In the genomic region with DNA sequence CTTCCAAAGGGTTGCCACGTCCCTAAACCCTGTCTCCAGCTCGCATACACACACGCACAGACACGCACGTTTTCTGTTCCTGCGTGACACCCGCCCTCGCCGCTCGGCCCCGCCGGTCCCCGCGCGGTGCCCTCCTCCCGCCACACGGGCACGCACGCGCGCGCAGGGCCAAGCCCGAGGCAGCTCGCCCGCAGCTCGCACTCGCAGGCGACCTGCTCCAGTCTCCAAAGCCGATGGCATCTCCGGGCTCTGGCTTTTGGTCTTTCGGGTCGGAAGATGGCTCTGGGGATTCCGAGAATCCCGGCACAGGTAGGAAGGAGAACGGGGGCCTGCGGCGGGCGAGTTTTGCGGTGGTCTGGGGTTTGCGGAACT, we compare ENCODE assay signal across 12 cellular contexts. TPM values are rescaled to one million over a fixed set of nuclear protein-coding genes. Genes with fewer than 3 reads are reported as not detected.
DNase-seq lines count a peak whose midpoint lies in the region; ATAC-seq and TF ChIP-seq lines count a peak whose summit lies in the region.
"Had no signal": no experiment of that assay in that cellular context is flagged by ENCODE, and none has a peak within 500 bp of the region (broad histone marks: within the 10 kb centered on the region; RNA-seq: fewer than 3 reads in every experiment).

A gene (plus strand): TSS at position 198 of the 372 bp plus-strand sequence. CDS start 36 bp downstream, at position 234.

- in situ Hi-C loops in KBM-7 (cut with MboI; ENCODE audit: low pct_unique_long_range_greater_than_20kb, low sequenced_read_pairs): no loop called here

- no peak within 1 kb of the TSS for H3K27ac Mint-ChIP-seq in natural killer cell

- H3K4me1 ChIP-seq in BLaER1 treated with 17β-estradiol and CSF1 and Interleukin-3, amounts not matched to agents 10 nM and 100 nM: peaks cover 37 to 44% (median 41%) of the 10 kb centered on the region in 10 experiments
- H3K4me1 ChIP-seq in HEK293 (ENCODE audit: control insufficient read depth, insufficient read depth, low read length): peaks cover 6% of the 10 kb centered on the region; the same call in 1 of the 2 replicates
- H3K4me1 ChIP-seq: upper lobe of right lung had no signal

- intact Hi-C loops in natural killer cell (cut with micrococcal nuclease): no loop called here

- TF ChIP-seq CTCF in HEK293 (tag by site-specific recombination; IDR thresholded peaks at IDR 0.05) (no peak), natural killer cell (IDR thresholded peaks at IDR 0.05) (no peak), foreskin fibroblast (IDR thresholded peaks at IDR 0.05; ENCODE audit: low read depth, low read length) (no peak)

- POLR2A ChIA-PET in HEK293 (lab: Yijun Ruan, JAX): no interaction called here

- peaks cover 69 to 72% of the 10 kb centered on the region in 2 donors for H3K27me3 Mint-ChIP-seq in natural killer cell (ENCODE audit: low read depth in 2 of 2)

- peaks cover 16 to 38% (median 32%) of the 10 kb centered on the region in 11 experiments; a peak in 21 of 22 replicates for H3K9me3 ChIP-seq in BLaER1 treated with 17β-estradiol and CSF1 and Interleukin-3, amounts not matched to agents 10 nM and 100 nM (replicated peaks in 1 of 11)
- H3K9me3 ChIP-seq in HEK293 (ENCODE audit: control insufficient read depth, insufficient read depth, low read depth, low read length): no peaks in the 10 kb centered on the region
- H3K9me3 ChIP-seq: upper lobe of right lung had no signal

- peaks cover 8 to 17% of the 10 kb centered on the region in 2 donors for H3K4me1 Mint-ChIP-seq in natural killer cell

- CTCF ChIA-PET in HEK293 (lab: Yijun Ruan, JAX): interaction anchor here (0.6 to 0.7 kb wide), 2 partner anchors 26 to 405 kb away, joined by 3 to 5 read pairs; no protein-coding TSS in a partner anchor

- peak within 1 kb of the TSS; percentile 76 to 99 (median 97) for H3K4me2 ChIP-seq in BLaER1 treated with 17β-estradiol and CSF1 and Interleukin-3, amounts not matched to agents 10 nM and 100 nM

- H3K4me3 Mint-ChIP-seq in natural killer cell: peak within 1 kb of the TSS; percentile 53

- no peaks in the 10 kb centered on the region for H3K36me3 ChIP-seq in BLaER1 treated with 17β-estradiol and CSF1 and Interleukin-3, amounts not matched to agents 10 nM and 100 nM
- no peaks in the 10 kb centered on the region for H3K36me3 ChIP-seq in HEK293 (ENCODE audit: control insufficient read depth in 2 of 2, insufficient read depth in 1 of 2, low read length in 2 of 2)
- H3K36me3 ChIP-seq: upper lobe of right lung had no signal

- H3K27me3 ChIP-seq in BLaER1 treated with 17β-estradiol and CSF1 and Interleukin-3, amounts not matched to agents 10 nM and 100 nM: peaks cover 93 to 100% (median 100%) of the 10 kb centered on the region in 11 experiments

- H4K20me1 ChIP-seq in BLaER1 treated with 17β-estradiol and CSF1 and Interleukin-3, amounts not matched to agents 10 nM and 100 nM: peaks cover 0 to 40% (median 34%) of the 10 kb centered on the region in 11 experiments; a peak in 18 of 22 replicates

- H3K9me3 Mint-ChIP-seq in natural killer cell: no peaks in the 10 kb centered on the region

- no peaks in the 10 kb centered on the region for H3K36me3 Mint-ChIP-seq in natural killer cell

- peak within 1 kb of the TSS in 3 of 11 experiments; percentile 22 to 38 (median 29); a peak in 2 of 22 replicates for H3K9ac ChIP-seq in BLaER1 treated with 17β-estradiol and CSF1 and Interleukin-3, amounts not matched to agents 10 nM and 100 nM

- peak within 1 kb of the TSS; percentile 49 to 66 (median 55) for H3K4me3 ChIP-seq in BLaER1 treated with 17β-estradiol and CSF1 and Interleukin-3, amounts not matched to agents 10 nM and 100 nM
- H3K4me3 ChIP-seq in HEK293 (ENCODE audit: low read depth, low read length) (peak within 1 kb of the TSS; percentile 23), foreskin fibroblast (ENCODE audit: low read depth in 1 of 2, low read length in 2 of 2) (no peak within 1 kb of the TSS)
- H3K4me3 ChIP-seq: upper lobe of right lung had no signal

- H3K27ac ChIP-seq in BLaER1 treated with 17β-estradiol and CSF1 and Interleukin-3, amounts not matched to agents 10 nM and 100 nM: no peak within 1 kb of the TSS
- H3K27ac ChIP-seq in HEK293 (ENCODE audit: extremely low read depth, low read depth, low read length): no peak within 1 kb of the TSS
- peak within 1 kb of the TSS; percentile 67 for H3K27ac ChIP-seq in caudate nucleus (ENCODE audit: low read depth, low read length)
- H3K27ac ChIP-seq: upper lobe of right lung had no signal

- DNase-seq in caudate nucleus (lab: John Stamatoyannopoulos, UW) (peak in 23 of 61 donors; percentile 1 to 82 (median 64)), natural killer cell (no peak), KBM-7 (no peak), foreskin fibroblast (no peak), NOMO-1 treated with dmso at 0.1 percent for 144 hours (lab: John Stamatoyannopoulos, UW; ENCODE audit: unreplicated experiment) (no peak), glomerular visceral epithelial cell (ENCODE audit: extremely low spot score) (no peak)

- ATAC-seq in natural killer cell: no peak

TF ChIP-seq in HEK293, 187 proteins besides CTCF, POLR2A, EP300 and RAD21:
- TF ChIP-seq ZNF785 (tag by site-specific recombination; IDR thresholded peaks at IDR 0.05) (peak; percentile 68; the same call in 1 of the 2 replicates), ZNF416 (tag by site-specific recombination; IDR thresholded peaks at IDR 0.05) (no peak)
- TF ChIP-seq, protein P1, sequence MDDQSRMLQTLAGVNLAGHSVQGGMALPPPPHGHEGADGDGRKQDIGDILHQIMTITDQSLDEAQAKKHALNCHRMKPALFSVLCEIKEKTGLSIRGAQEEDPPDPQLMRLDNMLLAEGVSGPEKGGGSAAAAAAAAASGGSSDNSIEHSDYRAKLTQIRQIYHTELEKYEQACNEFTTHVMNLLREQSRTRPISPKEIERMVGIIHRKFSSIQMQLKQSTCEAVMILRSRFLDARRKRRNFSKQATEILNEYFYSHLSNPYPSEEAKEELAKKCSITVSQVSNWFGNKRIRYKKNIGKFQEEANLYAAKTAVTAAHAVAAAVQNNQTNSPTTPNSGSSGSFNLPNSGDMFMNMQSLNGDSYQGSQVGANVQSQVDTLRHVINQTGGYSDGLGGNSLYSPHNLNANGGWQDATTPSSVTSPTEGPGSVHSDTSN (CRISPR knock-in tag; IDR thresholded peaks at IDR 0.05): 0 out of 2 replicates have a peak, but pooled peaks have one; percentile 13

RNA-seq across cellular contexts. Expression of the gene that starts here (rescaled TPM):
- not detected for total RNA-seq in natural killer cell
- total RNA-seq: activated CD8-positive, alpha-beta memory T cell treated with anti-CD3 and anti-CD28 coated beads for 36 hours; left lobe of liver; M059J; upper lobe of right lung had no signal

Comparison
In these comparisons a context has a peak if more than half of its experiments do, and no peak if none do; other contexts are left out.
1. H3K4me3 ChIP-seq: peak in BLaER1 treated with 17β-estradiol and CSF1 and Interleukin-3, amounts not matched to agents 10 nM and 100 nM (10 of 10) and HEK293 (single experiment); none in foreskin fibroblast (0 of 2).